In genomic region chr7:55570939-55571338, GRCh38 we compare ENCODE assay signal across 8 cellular contexts. TPM values are rescaled to one million over a fixed set of nuclear protein-coding genes. Genes with fewer than 3 reads are reported as not detected.
DNase-seq lines count a peak whose midpoint lies in the region; ATAC-seq and TF ChIP-seq lines count a peak whose summit lies in the region.

No MANE protein-coding gene starts in this region.

- peak overlapping the region; percentile 92 for H3K4me3 Mint-ChIP-seq in activated T-cell treated with anti-CD3 and anti-CD28 coated beads, Interleukin-2, amount 50 U/mL, for 24 hours
- peak overlapping the region; percentile 91 for H3K4me3 Mint-ChIP-seq in WTC11

- H3K27me3 ChIP-seq in gastroesophageal sphincter (no peaks in the 10 kb centered on the region), skeletal muscle tissue (ENCODE audit: control insufficient read depth in 3 of 3, insufficient read depth in 3 of 3, low read length in 3 of 3) (no peaks in the 10 kb centered on the region)

- POLR2A ChIA-PET in WTC11 (lab: Charles Lee) = no interaction called here

- H3K27ac Mint-ChIP-seq in activated T-cell treated with anti-CD3 and anti-CD28 coated beads, Interleukin-2, amount 50 U/mL, for 24 hours = peak overlapping the region; percentile 96
- H3K27ac Mint-ChIP-seq in WTC11 = peak overlapping the region; percentile 63; the same call in 1 of the 2 replicates

- H3K9me3 Mint-ChIP-seq in activated T-cell treated with anti-CD3 and anti-CD28 coated beads, Interleukin-2, amount 50 U/mL, for 24 hours = no peaks in the 10 kb centered on the region
- no peaks in the 10 kb centered on the region for H3K9me3 Mint-ChIP-seq in WTC11

- CTCF ChIA-PET in WTC11 (lab: Charles Lee) = no interaction called here

- peaks cover 0 to 44% (median 22%) of the 10 kb centered on the region in 3 donors for H3K4me1 ChIP-seq in gastroesophageal sphincter
- H3K4me1 ChIP-seq in skeletal muscle tissue (ENCODE audit: control insufficient read depth in 3 of 3, insufficient read depth in 3 of 3, low read length in 3 of 3) = peaks cover 46 to 54% (median 50%) of the 10 kb centered on the region in 3 donors

- peaks cover 79% of the 10 kb centered on the region for H3K4me1 Mint-ChIP-seq in activated T-cell treated with anti-CD3 and anti-CD28 coated beads, Interleukin-2, amount 50 U/mL, for 24 hours (ENCODE audit: low read depth)
- peaks cover 66% of the 10 kb centered on the region for H3K4me1 Mint-ChIP-seq in WTC11

- H3K36me3 Mint-ChIP-seq in activated T-cell treated with anti-CD3 and anti-CD28 coated beads, Interleukin-2, amount 50 U/mL, for 24 hours (ENCODE audit: low read depth) = peaks cover 32% of the 10 kb centered on the region
- no peaks in the 10 kb centered on the region for H3K36me3 Mint-ChIP-seq in WTC11

- no peak for ATAC-seq in WTC11
- ATAC-seq in gastroesophageal sphincter = no peak

- H3K4me3 ChIP-seq in gastroesophageal sphincter (peak overlapping the region; percentile 58 to 94), skeletal muscle tissue (ENCODE audit: low read length in 3 of 3) (peak overlapping the region; percentile 64 to 81 (median 80))

- H3K9me3 ChIP-seq in gastroesophageal sphincter (no peaks in the 10 kb centered on the region), skeletal muscle tissue (ENCODE audit: control insufficient read depth in 3 of 3, low read length in 3 of 3) (no peaks in the 10 kb centered on the region)

- no peaks in the 10 kb centered on the region for H3K27me3 Mint-ChIP-seq in activated T-cell treated with anti-CD3 and anti-CD28 coated beads, Interleukin-2, amount 50 U/mL, for 24 hours
- H3K27me3 Mint-ChIP-seq in WTC11 (ENCODE audit: low read depth) = peaks cover 19% of the 10 kb centered on the region

- no peak for TF ChIP-seq EP300 in gastroesophageal sphincter (IDR thresholded peaks at IDR 0.05)

- DNase-seq in activated T-cell treated with anti-CD3 and anti-CD28 coated beads, Interleukin-2, amount 50 U/mL, for 24 hours = no peak
- DNase-seq in activated T-cell treated with anti-CD3 and anti-CD28 coated beads for 4 hours (no peak), WTC11 (ENCODE audit: low spot score) (no peak), KG1 (lab: John Stamatoyannopoulos, UW) (no peak), SIG-M5 (lab: John Stamatoyannopoulos, UW) (no peak), HuH-7 (ENCODE audit: low spot score) (no peak)

- TF ChIP-seq CTCF in WTC11 (IDR thresholded peaks at IDR 0.05) (no peak), gastroesophageal sphincter (IDR thresholded peaks at IDR 0.05) (no peak)

- TF ChIP-seq POLR2A in gastroesophageal sphincter (IDR thresholded peaks at IDR 0.05) = no peak

- H3K36me3 ChIP-seq in gastroesophageal sphincter = no peaks in the 10 kb centered on the region
- no peaks in the 10 kb centered on the region for H3K36me3 ChIP-seq in skeletal muscle tissue (ENCODE audit: control insufficient read depth in 3 of 3, insufficient read depth in 3 of 3, low read length in 3 of 3)

- H3K9ac ChIP-seq in skeletal muscle tissue (ENCODE audit: low read depth in 1 of 3, low read length in 3 of 3) = peak overlapping the region; percentile 83 to 87 (median 85)

- H3K27ac ChIP-seq in gastroesophageal sphincter (peak overlapping the region; percentile 64 to 97 (median 88)), skeletal muscle tissue (ENCODE audit: low read depth, low read length) (peak overlapping the region; percentile 79)

- WGBS in gastroesophageal sphincter (ENCODE audit: low coverage in 1 of 2), 2 donors = 13 to 26% methylated on average over 3 to 5 of the region's 5 CpGs

TF ChIP-seq in WTC11, 78 proteins besides CTCF, POLR2A, EP300 and RAD21:
- TF ChIP-seq, protein P1, sequence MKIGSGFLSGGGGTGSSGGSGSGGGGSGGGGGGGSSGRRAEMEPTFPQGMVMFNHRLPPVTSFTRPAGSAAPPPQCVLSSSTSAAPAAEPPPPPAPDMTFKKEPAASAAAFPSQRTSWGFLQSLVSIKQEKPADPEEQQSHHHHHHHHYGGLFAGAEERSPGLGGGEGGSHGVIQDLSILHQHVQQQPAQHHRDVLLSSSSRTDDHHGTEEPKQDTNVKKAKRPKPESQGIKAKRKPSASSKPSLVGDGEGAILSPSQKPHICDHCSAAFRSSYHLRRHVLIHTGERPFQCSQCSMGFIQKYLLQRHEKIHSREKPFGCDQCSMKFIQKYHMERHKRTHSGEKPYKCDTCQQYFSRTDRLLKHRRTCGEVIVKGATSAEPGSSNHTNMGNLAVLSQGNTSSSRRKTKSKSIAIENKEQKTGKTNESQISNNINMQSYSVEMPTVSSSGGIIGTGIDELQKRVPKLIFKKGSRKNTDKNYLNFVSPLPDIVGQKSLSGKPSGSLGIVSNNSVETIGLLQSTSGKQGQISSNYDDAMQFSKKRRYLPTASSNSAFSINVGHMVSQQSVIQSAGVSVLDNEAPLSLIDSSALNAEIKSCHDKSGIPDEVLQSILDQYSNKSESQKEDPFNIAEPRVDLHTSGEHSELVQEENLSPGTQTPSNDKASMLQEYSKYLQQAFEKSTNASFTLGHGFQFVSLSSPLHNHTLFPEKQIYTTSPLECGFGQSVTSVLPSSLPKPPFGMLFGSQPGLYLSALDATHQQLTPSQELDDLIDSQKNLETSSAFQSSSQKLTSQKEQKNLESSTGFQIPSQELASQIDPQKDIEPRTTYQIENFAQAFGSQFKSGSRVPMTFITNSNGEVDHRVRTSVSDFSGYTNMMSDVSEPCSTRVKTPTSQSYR (CRISPR knock-in tag; IDR thresholded peaks at IDR 0.05) = no peak
- TF ChIP-seq SMAD3 (CRISPR knock-in tag; IDR thresholded peaks at IDR 0.05; ENCODE audit: borderline replicate concordance) (no peak), ZNF219 (CRISPR knock-in tag; IDR thresholded peaks at IDR 0.05; ENCODE audit: borderline replicate concordance) (no peak)

RNA-seq across cellular contexts. Expression of gene VOPP1, which starts 1.4 kb away (rescaled TPM):
- 57.0 to 63.9 TPM (median 60.3 TPM) in 3 replicates for total RNA-seq in WTC11 (2021)
- 10 to 100 TPM; 20.5 to 51.6 (median 33.4) TPM for total RNA-seq in gastroesophageal sphincter
- 23.5 TPM for total RNA-seq in skeletal muscle tissue
